13 cellular contexts compared by ENCODE assay signal in genomic region chr5:83632874-83633273, GRCh38.
DNase-seq lines count a peak whose midpoint lies in the region; ATAC-seq and TF ChIP-seq lines count a peak whose summit lies in the region.
"Had no signal": no experiment of that assay in that cellular context is flagged by ENCODE, and none has a peak within 500 bp of the region (broad histone marks: within the 10 kb centered on the region; RNA-seq: fewer than 3 reads in every experiment).

No MANE protein-coding gene starts in this region.

- H3K9me3 Mint-ChIP-seq in activated naive CD4-positive, alpha-beta T cell treated with anti-CD3 and anti-CD28 coated beads, Interleukin-2, amount 10 ng/mL, durations not matched to agents 7 days and 5 days = no peaks in the 10 kb centered on the region
- H3K9me3 Mint-ChIP-seq in activated T-helper 17 cell treated with anti-CD3 and anti-CD28 coated beads, Interleukin-2, amount 50 U/mL, for 72 hours = no peaks in the 10 kb centered on the region
- H3K9me3 Mint-ChIP-seq: stimulated activated naive B cell treated with anti-CD40 and anti-IgM and Interleukin-4, amounts not matched to agents 10 μg/mL and 1 μg/mL and 100 μg/mL, for 72 hours had no signal

- no peaks in the 10 kb centered on the region for H3K36me3 Mint-ChIP-seq in activated naive CD4-positive, alpha-beta T cell treated with anti-CD3 and anti-CD28 coated beads, Interleukin-2, amount 10 ng/mL, durations not matched to agents 7 days and 5 days
- H3K36me3 Mint-ChIP-seq in activated T-helper 17 cell treated with anti-CD3 and anti-CD28 coated beads, Interleukin-2, amount 50 U/mL, for 72 hours (ENCODE audit: low read depth) = no peaks in the 10 kb centered on the region
- H3K36me3 Mint-ChIP-seq: immature natural killer cell; stimulated activated naive B cell treated with anti-CD40 and anti-IgM and Interleukin-4, amounts not matched to agents 10 μg/mL and 1 μg/mL and 100 μg/mL, for 72 hours had no signal

- TF ChIP-seq POLR2A in esophagus squamous epithelium (IDR thresholded peaks at IDR 0.05) = no peak

- TF ChIP-seq CTCF in fibroblast of the aortic adventitia (IDR thresholded peaks at IDR 0.05; ENCODE audit: insufficient read depth, low read length) (no peak), esophagus squamous epithelium (IDR thresholded peaks at IDR 0.05) (no peak)

- no peaks in the 10 kb centered on the region for H3K4me1 ChIP-seq in esophagus squamous epithelium

- H3K27me3 Mint-ChIP-seq in activated naive CD4-positive, alpha-beta T cell treated with anti-CD3 and anti-CD28 coated beads, Interleukin-2, amount 10 ng/mL, durations not matched to agents 7 days and 5 days = no peaks in the 10 kb centered on the region
- H3K27me3 Mint-ChIP-seq in activated T-helper 17 cell treated with anti-CD3 and anti-CD28 coated beads, Interleukin-2, amount 50 U/mL, for 72 hours = no peaks in the 10 kb centered on the region
- H3K27me3 Mint-ChIP-seq: stimulated activated naive B cell treated with anti-CD40 and anti-IgM and Interleukin-4, amounts not matched to agents 10 μg/mL and 1 μg/mL and 100 μg/mL, for 72 hours had no signal

- H3K27ac ChIP-seq in esophagus squamous epithelium = no peak overlapping the region

- CTCF ChIA-PET in activated naive CD4-positive, alpha-beta T cell treated with anti-CD3 and anti-CD28 coated beads, Interleukin-2, amount 10 ng/mL, durations not matched to agents 7 days and 5 days (lab: Charles Lee) = no interaction called here

- H3K4me1 Mint-ChIP-seq in activated naive CD4-positive, alpha-beta T cell treated with anti-CD3 and anti-CD28 coated beads, Interleukin-2, amount 10 ng/mL, durations not matched to agents 7 days and 5 days = no peaks in the 10 kb centered on the region
- H3K4me1 Mint-ChIP-seq in activated T-helper 17 cell treated with anti-CD3 and anti-CD28 coated beads, Interleukin-2, amount 50 U/mL, for 72 hours = no peaks in the 10 kb centered on the region
- H3K4me1 Mint-ChIP-seq: immature natural killer cell; stimulated activated naive B cell treated with anti-CD40 and anti-IgM and Interleukin-4, amounts not matched to agents 10 μg/mL and 1 μg/mL and 100 μg/mL, for 72 hours had no signal

- H3K36me3 ChIP-seq in esophagus squamous epithelium = no peaks in the 10 kb centered on the region

- DNase-seq in HCEC 1CT (peak; percentile 80), T1000 (lab: John Stamatoyannopoulos, UW) (peak; percentile 34), fibroblast of the aortic adventitia (ENCODE audit: low read depth) (peak; percentile 33), pulmonary artery endothelial cell (ENCODE audit: low read depth, low spot score) (peak; percentile 75), esophagus squamous epithelium (lab: John Stamatoyannopoulos, UW) (no peak), DMS79 treated with DMSO at 0.1 percent for 48 hours (lab: John Stamatoyannopoulos, UW) (no peak)
- no peak for DNase-seq in activated naive CD4-positive, alpha-beta T cell treated with anti-CD3 and anti-CD28 coated beads, Interleukin-2, amount 10 ng/mL, durations not matched to agents 7 days and 5 days
- DNase-seq: activated CD4-positive, alpha-beta T cell treated with anti-CD3 and anti-CD28 coated beads, Interleukin-2, amount 50 U/mL, for 48 hours; immature natural killer cell; NCI-H1436 treated with DMSO at 0.1 percent for 48 hours; stimulated activated naive B cell treated with anti-CD40 and anti-IgM and Interleukin-4, amounts not matched to agents 10 μg/mL and 1 μg/mL and 100 μg/mL, for 72 hours; T-helper 1 cell had no signal

- 53 to 65% methylated on average over 4 of the region's 4 CpGs for WGBS in esophagus squamous epithelium, 2 donors

- H3K4me3 Mint-ChIP-seq in activated naive CD4-positive, alpha-beta T cell treated with anti-CD3 and anti-CD28 coated beads, Interleukin-2, amount 10 ng/mL, durations not matched to agents 7 days and 5 days = no peak overlapping the region
- H3K4me3 Mint-ChIP-seq in activated T-helper 17 cell treated with anti-CD3 and anti-CD28 coated beads, Interleukin-2, amount 50 U/mL, for 72 hours = no peak overlapping the region
- H3K4me3 Mint-ChIP-seq: immature natural killer cell; stimulated activated naive B cell treated with anti-CD40 and anti-IgM and Interleukin-4, amounts not matched to agents 10 μg/mL and 1 μg/mL and 100 μg/mL, for 72 hours had no signal

- H3K27me3 ChIP-seq in esophagus squamous epithelium = no peaks in the 10 kb centered on the region

- no peak overlapping the region for H3K27ac Mint-ChIP-seq in activated naive CD4-positive, alpha-beta T cell treated with anti-CD3 and anti-CD28 coated beads, Interleukin-2, amount 10 ng/mL, durations not matched to agents 7 days and 5 days
- H3K27ac Mint-ChIP-seq in activated T-helper 17 cell treated with anti-CD3 and anti-CD28 coated beads, Interleukin-2, amount 50 U/mL, for 72 hours = no peak overlapping the region
- H3K27ac Mint-ChIP-seq: immature natural killer cell; stimulated activated naive B cell treated with anti-CD40 and anti-IgM and Interleukin-4, amounts not matched to agents 10 μg/mL and 1 μg/mL and 100 μg/mL, for 72 hours had no signal

- H3K4me3 ChIP-seq in fibroblast of the aortic adventitia (ENCODE audit: low read depth, low read length) = no peak overlapping the region
- H3K4me3 ChIP-seq in esophagus squamous epithelium = no peak overlapping the region

- intact Hi-C loops in esophagus squamous epithelium (cut with DNase I) = no loop called here

- H3K9me3 ChIP-seq in esophagus squamous epithelium = no peaks in the 10 kb centered on the region

- ATAC-seq in activated T-helper 17 cell treated with anti-CD3 and anti-CD28 coated beads, Interleukin-2, amount 50 U/mL, for 72 hours (replicated peaks) = no peak
- ATAC-seq: stimulated activated naive B cell treated with anti-CD40 and anti-IgM and Interleukin-4, amounts not matched to agents 10 μg/mL and 1 μg/mL and 100 μg/mL, for 72 hours had no signal

Comparison
In these comparisons a context has a peak if more than half of its experiments do, and no peak if none do; other contexts are left out.
1. DNase-seq: peak in HCEC 1CT (single experiment), T1000 (single experiment), fibroblast of the aortic adventitia (single experiment) and pulmonary artery endothelial cell (single experiment); none in activated naive CD4-positive, alpha-beta T cell treated with anti-CD3 and anti-CD28 coated beads, Interleukin-2, amount 10 ng/mL, durations not matched to agents 7 days and 5 days (single experiment), esophagus squamous epithelium (single experiment) and DMS79 treated with DMSO at 0.1 percent for 48 hours (single experiment).